In the genomic region with DNA sequence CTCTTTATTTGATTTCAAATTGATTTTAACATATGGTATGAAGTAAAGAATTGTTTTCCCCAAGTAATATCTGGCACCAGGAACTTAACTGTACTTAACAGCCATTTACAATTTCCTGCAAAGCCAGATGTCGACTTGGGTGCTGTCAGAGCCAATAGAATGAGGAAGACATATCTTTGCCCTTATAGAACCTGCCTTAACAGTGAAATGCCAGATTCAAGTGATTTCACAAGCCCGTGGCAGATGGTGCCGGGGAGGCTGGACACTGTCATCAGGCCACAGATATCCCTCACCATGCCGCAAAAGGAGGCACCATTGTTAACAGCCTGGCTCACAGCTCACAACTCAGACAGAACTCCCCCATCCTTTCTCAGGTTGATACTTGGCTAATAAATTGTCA, we compare ENCODE assay signal across 14 cellular contexts.
"Had no signal": no experiment of that assay in that cellular context is flagged by ENCODE, and none has a peak within 500 bp of the region (broad histone marks: within the 10 kb centered on the region; RNA-seq: fewer than 3 reads in every experiment).

No MANE protein-coding gene starts in this region.

- ATAC-seq: gastroesophageal sphincter, left ventricle myocardium superior had no signal

- H2AFZ ChIP-seq: neural progenitor cell had no signal

- H3K4me2 ChIP-seq: neural progenitor cell had no signal

- H3K36me3 ChIP-seq: neural progenitor cell had no signal

- H3K9ac ChIP-seq: neural progenitor cell had no signal

- DNase-seq: activated B cell treated with CpG ODN at 0.5 μM for 24 hours; activated CD4-positive, alpha-beta T cell treated with anti-CD3 and anti-CD28 coated beads, Interleukin-2, amount 10 ng/mL, durations not matched to agents 24 days and 14 days; activated naive CD4-positive, alpha-beta T cell treated with anti-CD3 and anti-CD28 coated beads, Interleukin-2, amount 10 ng/mL, durations not matched to agents 7 days and 5 days; activated T-cell treated with anti-CD3 and anti-CD28 coated beads for 4 hours; central memory CD4-positive, alpha-beta T cell; cortex of kidney; effector CD8-positive, alpha-beta T cell; left ventricle myocardium superior; small intestine; stomach had no signal

- H3K4me3 ChIP-seq: gastroesophageal sphincter, neural progenitor cell, right atrium auricular region, stomach, thoracic aorta had no signal

- H3K27ac ChIP-seq: gastroesophageal sphincter, neural progenitor cell, right atrium auricular region, stomach, thoracic aorta had no signal

- H3K9me3 ChIP-seq: gastroesophageal sphincter, right atrium auricular region, stomach, thoracic aorta had no signal

- H3K4me1 ChIP-seq: gastroesophageal sphincter, neural progenitor cell, right atrium auricular region had no signal

- H3K27me3 ChIP-seq: gastroesophageal sphincter, neural progenitor cell, right atrium auricular region, stomach had no signal
